Comparison of ENCODE assay signal across 17 cellular contexts in the genomic region with DNA sequence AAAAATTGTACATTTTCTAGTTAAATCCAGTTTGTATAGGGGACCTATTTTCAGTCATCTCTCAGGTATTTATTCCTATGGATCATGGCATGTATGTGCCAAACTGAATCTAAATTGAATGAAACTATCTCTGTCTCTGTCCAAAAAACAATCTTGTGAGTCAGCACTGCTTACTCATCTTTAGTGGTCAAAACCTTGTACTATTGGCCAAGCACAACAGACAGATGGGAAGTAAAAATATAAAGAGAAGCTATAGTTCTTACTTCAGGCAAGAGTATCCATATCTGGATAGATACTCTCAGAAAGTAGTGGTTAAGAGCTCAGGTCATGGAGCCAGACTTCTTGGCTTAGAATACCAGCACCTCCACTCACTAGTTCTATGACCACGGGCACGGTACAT.
DNase-seq lines count a peak whose midpoint lies in the region; ATAC-seq, FAIRE-seq and TF ChIP-seq lines count a peak whose summit lies in the region.
"Had no signal": no experiment of that assay in that cellular context is flagged by ENCODE, and none has a peak within 500 bp of the region (broad histone marks: within the 10 kb centered on the region; RNA-seq: fewer than 3 reads in every experiment).

No MANE protein-coding gene starts in this region.

- H3K4me3 ChIP-seq in astrocyte of the spinal cord (ENCODE audit: low read depth, low read length): no peak overlapping the region
- H3K4me3 ChIP-seq: BLaER1 had no signal

- TF ChIP-seq CTCF in D721Med (IDR thresholded peaks at IDR 0.05; ENCODE audit: insufficient read depth, missing control alignments): no peak
- TF ChIP-seq CTCF in astrocyte of the spinal cord (IDR thresholded peaks at IDR 0.05; ENCODE audit: low read depth, low read length): no peak

- DNase-seq in D721Med (ENCODE audit: insufficient read length, low spot score) (no peak), RKO (ENCODE audit: low spot score) (peak; percentile 21), astrocyte of the spinal cord (ENCODE audit: low read depth, low spot score) (peak; percentile 66), iris pigment epithelial cell (ENCODE audit: low read depth) (peak; percentile 3), foreskin melanocyte (no peak)
- DNase-seq in stimulated activated CD8-positive, alpha-beta memory T cell treated with anti-CD3 and anti-CD28 coated beads, Interleukin-4, amount 100 ng/mL, for 48 hours: no peak
- no peak for DNase-seq in activated CD4-positive, alpha-beta T cell treated with anti-CD3 and anti-CD28 coated beads, Interleukin-2, amount 50 U/mL, for 4 hours
- DNase-seq: 8988T; AML-193; Caco-2; CD8-positive, alpha-beta memory T cell; DMS53; GF-D8 had no signal

- FAIRE-seq in D721Med (lab: Jason Lieb, UNC): peak; percentile 38
- FAIRE-seq: GM19239 had no signal

- in situ Hi-C loops in astrocyte of the spinal cord (cut with HindIII; ENCODE audit: low sequenced_read_pairs): no loop called here

- ATAC-seq in HG02840 (IDR thresholded peaks at IDR 0.05; ENCODE audit: low FRiP score, unreplicated experiment): no peak
- ATAC-seq: HCT116 had no signal

Comparison
In these comparisons a context has a peak if more than half of its experiments do, and no peak if none do; other contexts are left out.
1. DNase-seq: peak in RKO (single experiment), astrocyte of the spinal cord (single experiment) and iris pigment epithelial cell (single experiment); none in D721Med (single experiment), stimulated activated CD8-positive, alpha-beta memory T cell treated with anti-CD3 and anti-CD28 coated beads, Interleukin-4, amount 100 ng/mL, for 48 hours (single experiment), foreskin melanocyte (single experiment) and activated CD4-positive, alpha-beta T cell treated with anti-CD3 and anti-CD28 coated beads, Interleukin-2, amount 50 U/mL, for 4 hours (0 of 2).